In the genomic region with DNA sequence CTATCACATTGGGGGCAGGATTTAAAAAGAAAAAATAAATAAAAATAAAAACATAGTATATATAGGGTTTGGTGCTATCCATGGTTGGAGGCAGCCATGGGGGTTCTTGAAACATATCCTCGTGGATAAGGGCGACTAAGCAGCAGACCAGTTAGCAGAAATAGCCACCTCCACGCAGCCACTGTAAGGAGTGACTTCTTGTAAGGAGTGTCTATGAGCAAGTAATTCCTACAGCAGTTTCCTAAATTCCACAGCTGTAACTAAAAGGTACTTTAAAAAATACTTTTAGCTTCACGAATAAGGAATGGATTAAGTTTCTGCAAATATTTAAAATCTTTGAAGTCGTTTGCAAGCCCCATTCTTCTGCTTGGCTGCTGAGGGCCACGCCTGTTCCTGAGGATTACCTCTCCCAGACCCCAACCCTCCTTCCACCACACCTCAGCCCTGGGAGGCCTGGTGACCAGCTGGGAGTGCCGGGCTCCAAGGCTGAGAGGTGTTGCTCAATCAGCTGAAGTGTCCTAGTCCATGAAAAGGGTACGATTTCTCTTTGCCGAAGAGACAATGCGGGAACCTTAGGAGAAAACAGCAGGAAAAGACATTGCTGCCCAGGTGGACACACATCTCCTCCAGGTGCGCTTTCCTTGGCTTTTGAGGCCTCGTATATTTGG, we compare ENCODE assay signal across 16 cellular contexts.
DNase-seq lines count a peak whose midpoint lies in the region; ATAC-seq, FAIRE-seq and TF ChIP-seq lines count a peak whose summit lies in the region.
"Had no signal": no experiment of that assay in that cellular context is flagged by ENCODE, and none has a peak within 500 bp of the region (broad histone marks: within the 10 kb centered on the region; RNA-seq: fewer than 3 reads in every experiment).

No MANE protein-coding gene starts in this region.

- TF ChIP-seq EP300 in H1 (IDR thresholded peaks at IDR 0.05; ENCODE audit: borderline replicate concordance in 1 of 2, low read depth in 2 of 2, low read length in 2 of 2) (no peak), upper lobe of left lung (IDR thresholded peaks at IDR 0.05) (peak in 1 of 4 donors; percentile 34)

- H4K20me1 ChIP-seq in H1 (replicated peaks in 1 of 2; ENCODE audit: control insufficient read depth in 1 of 2, insufficient read depth in 2 of 2, low read length in 2 of 2) (no peaks in the 10 kb centered on the region), hepatocyte (ENCODE audit: insufficient read depth, poor library complexity, severe bottlenecking) (no peaks in the 10 kb centered on the region)
- H4K20me1 ChIP-seq: BLaER1 treated with 17β-estradiol and CSF1 and Interleukin-3, amounts not matched to agents 10 nM and 100 nM had no signal

- H3K23me2 ChIP-seq in H1 (ENCODE audit: low read depth, low read length), result no peaks in the 10 kb centered on the region; the same call in 1 of the 2 replicates

- no peak overlapping the region for H3K9ac ChIP-seq in H1 (replicated peaks in 1 of 4; ENCODE audit: extremely low read depth in 1 of 4, low read depth in 3 of 4, low read length in 3 of 4)
- H3K9ac ChIP-seq: BLaER1 treated with 17β-estradiol and CSF1 and Interleukin-3, amounts not matched to agents 10 nM and 100 nM had no signal

- H3K4me2 ChIP-seq in H1 (ENCODE audit: insufficient read depth in 1 of 2, low read depth in 2 of 2, low read length in 2 of 2) (no peak overlapping the region), hepatocyte (no peak overlapping the region)
- H3K4me2 ChIP-seq: BLaER1 treated with 17β-estradiol and CSF1 and Interleukin-3, amounts not matched to agents 10 nM and 100 nM had no signal

- H3K27ac ChIP-seq in H1 (ENCODE audit: low read depth, low read length) (no peak overlapping the region), lung (ENCODE audit: low read depth in 1 of 2, low read length in 1 of 2) (no peak overlapping the region), upper lobe of left lung (peak overlapping the region; percentile 22 to 67 (median 58)), hepatocyte (no peak overlapping the region)
- H3K27ac ChIP-seq: BLaER1 treated with 17β-estradiol and CSF1 and Interleukin-3, amounts not matched to agents 10 nM and 100 nM had no signal

- TF ChIP-seq POLR2A in H1 (IDR thresholded peaks at IDR 0.05; ENCODE audit: control extremely low read depth in 1 of 2, low read depth in 2 of 2, low read length in 2 of 2), result no peak
- peak in 1 of 4 donors; percentile 17 for TF ChIP-seq POLR2A in upper lobe of left lung (IDR thresholded peaks at IDR 0.05)

- no peaks in the 10 kb centered on the region for H3K79me2 ChIP-seq in H1 (ENCODE audit: control insufficient read depth in 1 of 2, insufficient read depth in 2 of 2, low read length in 2 of 2)
- H3K79me2 ChIP-seq in hepatocyte, result no peaks in the 10 kb centered on the region

- H3K14ac ChIP-seq in H1 (ENCODE audit: insufficient read length), result no peak overlapping the region

- DNase-seq in H7 (peak; percentile 28), H1 (ENCODE audit: low read depth in 1 of 2, low spot score in 2 of 2) (no peak), lung (ENCODE audit: low spot score) (peak; percentile 77), upper lobe of left lung (peak in 1 of 2 donors; percentile 80), NCI-H1105 (lab: John Stamatoyannopoulos, UW) (no peak), NCI-H446 treated with DMSO at 0.1 percent for 48 hours (lab: John Stamatoyannopoulos, UW) (no peak), DMS79 treated with DMSO at 0.1 percent for 48 hours (lab: John Stamatoyannopoulos, UW) (no peak), hepatocyte (ENCODE audit: low spot score) (no peak)
- DNase-seq: ACHN; CD4-positive, CD25-positive, alpha-beta regulatory T cell; DMS 273 treated with DMSO at 0.1 percent for 48 hours; IMR-90 had no signal

- no peak overlapping the region for H2BK120ac ChIP-seq in H1 (replicated peaks; ENCODE audit: low read depth, low read length)

- no peak overlapping the region for H4K91ac ChIP-seq in H1 (replicated peaks; ENCODE audit: insufficient read length, low read length)

- no peak for FAIRE-seq in H1 (lab: Jason Lieb, UNC)
- FAIRE-seq: GM12878, GM19239 had no signal

- H3K27me3 ChIP-seq in H7 (ENCODE audit: control insufficient read depth, insufficient read depth, low read length), result no peaks in the 10 kb centered on the region
- H3K27me3 ChIP-seq in H1 (replicated peaks in 1 of 4; ENCODE audit: control insufficient read depth in 3 of 4, extremely low read depth in 1 of 4, insufficient read depth in 3 of 4, low read length in 3 of 4), result no peaks in the 10 kb centered on the region
- H3K27me3 ChIP-seq in lung (ENCODE audit: control insufficient read depth, insufficient read depth), result no peaks in the 10 kb centered on the region
- no peaks in the 10 kb centered on the region for H3K27me3 ChIP-seq in upper lobe of left lung
- H3K27me3 ChIP-seq in hepatocyte, result no peaks in the 10 kb centered on the region
- H3K27me3 ChIP-seq: BLaER1 treated with 17β-estradiol and CSF1 and Interleukin-3, amounts not matched to agents 10 nM and 100 nM had no signal

- H3K9me2 ChIP-seq in hepatocyte (replicated peaks; ENCODE audit: insufficient read depth), result no peaks in the 10 kb centered on the region

- POLR2A ChIA-PET in H1 (lab: Charles Lee; ENCODE audit: partially characterized antibody), result no interaction called here

- ATAC-seq in lung (ENCODE audit: insufficient read depth, low FRiP score) (no peak), upper lobe of left lung (ENCODE audit: low FRiP score in 2 of 2) (peak in 1 of 2 donors; percentile 88)
- ATAC-seq: GM12878 had no signal

- H2BK12ac ChIP-seq in H1 (ENCODE audit: low read depth, low read length), result peak overlapping the region; percentile 71; the same call in 1 of the 2 replicates

- no peak overlapping the region for H2AK5ac ChIP-seq in H1 (ENCODE audit: low read depth, low read length)

- no peak overlapping the region for H3K56ac ChIP-seq in H1 (replicated peaks; ENCODE audit: insufficient read length, low read depth, low read length)

- H3K79me1 ChIP-seq in H1 (ENCODE audit: low read depth, low read length), result no peaks in the 10 kb centered on the region

- H3K9me3 ChIP-seq in H1 (ENCODE audit: insufficient read depth in 2 of 2, low read depth in 1 of 2, low read length in 1 of 2), result no peaks in the 10 kb centered on the region
- no peaks in the 10 kb centered on the region for H3K9me3 ChIP-seq in lung (ENCODE audit: control insufficient read depth in 2 of 2, insufficient read depth in 1 of 2, low read length in 1 of 2)
- H3K9me3 ChIP-seq in upper lobe of left lung, result no peaks in the 10 kb centered on the region
- H3K9me3 ChIP-seq in hepatocyte (ENCODE audit: low read depth), result no peaks in the 10 kb centered on the region
- H3K9me3 ChIP-seq: HAP-1 had no signal

- peaks cover 2 to 14% (median 4%) of the 10 kb centered on the region in 4 experiments; a peak in 5 of 7 replicates for H3K4me1 ChIP-seq in H1 (replicated peaks in 1 of 4; ENCODE audit: control insufficient read depth in 3 of 4, insufficient read depth in 4 of 4, low read length in 3 of 4)
- H3K4me1 ChIP-seq in lung (ENCODE audit: control insufficient read depth in 2 of 2, insufficient read depth in 2 of 2, low read length in 2 of 2), result no peaks in the 10 kb centered on the region
- peaks cover 0 to 3% (median 0%) of the 10 kb centered on the region in 4 donors for H3K4me1 ChIP-seq in upper lobe of left lung
- no peaks in the 10 kb centered on the region for H3K4me1 ChIP-seq in hepatocyte (ENCODE audit: insufficient read depth)

- no peaks in the 10 kb centered on the region for H3K36me3 ChIP-seq in H7 (replicated peaks; ENCODE audit: control insufficient read depth, insufficient read depth, low read length)
- no peaks in the 10 kb centered on the region for H3K36me3 ChIP-seq in H1 (ENCODE audit: control insufficient read depth in 2 of 4, insufficient read depth in 4 of 4, low read length in 3 of 4)
- H3K36me3 ChIP-seq in lung (ENCODE audit: control insufficient read depth in 2 of 2, insufficient read depth in 2 of 2, low read length in 2 of 2), result no peaks in the 10 kb centered on the region
- no peaks in the 10 kb centered on the region for H3K36me3 ChIP-seq in upper lobe of left lung
- no peaks in the 10 kb centered on the region for H3K36me3 ChIP-seq in hepatocyte (replicated peaks; ENCODE audit: insufficient read depth, low read depth)
- H3K36me3 ChIP-seq: BLaER1 treated with 17β-estradiol and CSF1 and Interleukin-3, amounts not matched to agents 10 nM and 100 nM; HAP-1 had no signal

- no peak overlapping the region for H4K5ac ChIP-seq in H1 (ENCODE audit: insufficient read length, low read depth, low read length)

- H2AFZ ChIP-seq in H1 (ENCODE audit: low read length) (no peak overlapping the region), hepatocyte (no peak overlapping the region)

- 88% methylated on average over 12 of the region's 12 CpGs; no CpG with 5 or more reads in 1 of the 2 experiments for WGBS in H1 (ENCODE audit: extremely low coverage in 1 of 2, insufficient coverage in 1 of 2, insufficient read length in 1 of 2, insufficient replicate concordance in 2 of 2, low coverage in 1 of 2, low lambda C conversion rate in 2 of 2, missing lambda C conversion rate in 1 of 2), 2 experiments
- 73 to 84% methylated on average over 12 of the region's 12 CpGs for WGBS in lung, 2 donors
- WGBS in upper lobe of left lung, 2 donors, result 71 to 73% methylated on average over 12 of the region's 12 CpGs
- 76% methylated on average over 12 of the region's 12 CpGs for WGBS in hepatocyte (ENCODE audit: low lambda C conversion rate, missing lambda C conversion rate)

- no peak overlapping the region for H3K4ac ChIP-seq in H1 (replicated peaks; ENCODE audit: insufficient read length, low read depth, low read length)

- no peak overlapping the region for H3K23ac ChIP-seq in H1 (ENCODE audit: insufficient read length)

- peak overlapping the region; percentile 49; the same call in 1 of the 2 replicates for H2BK5ac ChIP-seq in H1 (ENCODE audit: low read depth, low read length)

- CTCF ChIA-PET in H1 (lab: Charles Lee; ENCODE audit: partially characterized antibody), result no interaction called here

- H3K4me3 ChIP-seq in H7 (ENCODE audit: insufficient read depth, low read depth, low read length) (no peak overlapping the region), H1 (ENCODE audit: extremely low read depth in 1 of 4, insufficient read depth in 2 of 4, low read depth in 3 of 4, low read length in 4 of 4) (no peak overlapping the region), lung (no peak overlapping the region), upper lobe of left lung (no peak overlapping the region), hepatocyte (no peak overlapping the region)
- H3K4me3 ChIP-seq: BLaER1 treated with 17β-estradiol and CSF1 and Interleukin-3, amounts not matched to agents 10 nM and 100 nM; GM12878; HAP-1 had no signal

- peak overlapping the region; percentile 83; the same call in 1 of the 2 replicates for H2BK15ac ChIP-seq in H1 (ENCODE audit: low read length)

- H3K18ac ChIP-seq in H1 (ENCODE audit: extremely low read depth, low read length), result no peak overlapping the region

- TF ChIP-seq CTCF in H1 (IDR thresholded peaks at IDR 0.05; ENCODE audit: control extremely low read depth in 1 of 3, insufficient read depth in 1 of 3, low read depth in 1 of 3, low read length in 3 of 3) (no peak), lung (IDR thresholded peaks at IDR 0.05; ENCODE audit: control extremely low read depth, extremely low read depth) (no peak), upper lobe of left lung (IDR thresholded peaks at IDR 0.05) (no peak), hepatocyte (IDR thresholded peaks at IDR 0.05; ENCODE audit: poor library complexity) (no peak)

- H2BK20ac ChIP-seq in H1 (ENCODE audit: low read length), result 0 out of 2 replicates have a peak overlapping the region, but pooled peaks have one; percentile 41

- no peak for TF ChIP-seq RAD21 in H1 (IDR thresholded peaks at IDR 0.05 in 1 of 2, conservative IDR thresholded peaks at IDR 0.05 in 1 of 2; ENCODE audit: low read depth in 2 of 2, low read length in 2 of 2)

- H4K8ac ChIP-seq in H1 (ENCODE audit: extremely low read depth, insufficient read depth, low read length), result no peak overlapping the region

Comparison
In these comparisons a context has a peak if more than half of its experiments do, and no peak if none do; other contexts are left out.
1. DNase-seq: peak in H7 (single experiment) and lung (single experiment); none in H1 (0 of 2), NCI-H1105 (single experiment), NCI-H446 treated with DMSO at 0.1 percent for 48 hours (single experiment), DMS79 treated with DMSO at 0.1 percent for 48 hours (single experiment) and hepatocyte (single experiment).
2. H3K27ac ChIP-seq: peak in upper lobe of left lung (4 of 4); none in H1 (single experiment), lung (0 of 2) and hepatocyte (single experiment).